9 cellular contexts compared by ENCODE assay signal in genomic region chr2:207230261-207231105, GRCh38.
A peak's percentile ranks its signal among the peaks of the same experiment; 100 is the strongest.
DNase-seq lines count a peak whose midpoint lies in the region; ATAC-seq and TF ChIP-seq lines count a peak whose summit lies in the region.
"Had no signal": no experiment of that assay in that cellular context is flagged by ENCODE, and none has a peak within 500 bp of the region (broad histone marks: within the 10 kb centered on the region; RNA-seq: fewer than 3 reads in every experiment).

No MANE protein-coding gene starts in this region.

- H3K27me3 ChIP-seq in psoas muscle (ENCODE audit: insufficient read depth in 3 of 3, low read length in 2 of 3) (no peaks in the 10 kb centered on the region), colonic mucosa (no peaks in the 10 kb centered on the region)
- H3K27me3 ChIP-seq: SJSA1 had no signal

- intact Hi-C loops in psoas muscle (cut with DNase I) = no loop called here
- intact Hi-C loops in colonic mucosa (cut with DNase I) = no loop called here

- ATAC-seq in psoas muscle = no peak
- ATAC-seq in HG03139 (IDR thresholded peaks at IDR 0.05; ENCODE audit: unreplicated experiment) = no peak

- H3K4me3 ChIP-seq in psoas muscle (no peak overlapping the region), colonic mucosa (no peak overlapping the region)
- H3K4me3 ChIP-seq: SJSA1 had no signal

- TF ChIP-seq CTCF in LNCAP (IDR thresholded peaks at IDR 0.05) = peak; percentile 41; the same call in 1 of the 2 replicates
- TF ChIP-seq CTCF in psoas muscle (IDR thresholded peaks at IDR 0.05) = peak; percentile 39
- TF ChIP-seq CTCF in colonic mucosa (IDR thresholded peaks at IDR 0.05) = no peak

- H3K36me3 ChIP-seq in psoas muscle (ENCODE audit: insufficient read depth in 1 of 2, low read depth in 1 of 2) (no peaks in the 10 kb centered on the region), colonic mucosa (no peaks in the 10 kb centered on the region)
- H3K36me3 ChIP-seq: SJSA1 had no signal

- WGBS in psoas muscle, 3 donors = 76 to 79% (median 77%) methylated on average over 6 of the region's 6 CpGs

- H3K4me1 ChIP-seq in psoas muscle = peaks cover 20% of the 10 kb centered on the region
- no peaks in the 10 kb centered on the region for H3K4me1 ChIP-seq in colonic mucosa

- H3K27ac ChIP-seq in psoas muscle (no peak overlapping the region), colonic mucosa (no peak overlapping the region)
- H3K27ac ChIP-seq: SJSA1 had no signal

- peak; percentile 67 for DNase-seq in DMS 273 (lab: John Stamatoyannopoulos, UW; ENCODE audit: unreplicated experiment)
- no peak for DNase-seq in DMS 273 treated with DMSO at 0.1 percent for 48 hours (lab: John Stamatoyannopoulos, UW)
- peak; percentile 59 for DNase-seq in dermis blood vessel endothelial cell
- DNase-seq in psoas muscle = no peak
- no peak for DNase-seq in colonic mucosa
- no peak for DNase-seq in COR-L47 (lab: John Stamatoyannopoulos, UW)

- H3K9ac ChIP-seq in colonic mucosa (ENCODE audit: low read depth in 2 of 2, low read length in 2 of 2) = no peak overlapping the region

- H3K9me3 ChIP-seq in psoas muscle (no peaks in the 10 kb centered on the region), colonic mucosa (no peaks in the 10 kb centered on the region)
- H3K9me3 ChIP-seq: SJSA1 had no signal

Comparison
In these comparisons a context has a peak if more than half of its experiments do, and no peak if none do; other contexts are left out.
1. DNase-seq: peak in DMS 273 (single experiment) and dermis blood vessel endothelial cell (single experiment); none in DMS 273 treated with DMSO at 0.1 percent for 48 hours (single experiment), psoas muscle (0 of 2), colonic mucosa (single experiment) and COR-L47 (single experiment).